Comparison of ENCODE assay signal across 12 cellular contexts in genomic region chr15:48602358-48603122, GRCh38. TPM values are rescaled to one million over a fixed set of nuclear protein-coding genes. Genes with fewer than 3 reads are reported as not detected.
DNase-seq lines count a peak whose midpoint lies in the region; ATAC-seq and TF ChIP-seq lines count a peak whose summit lies in the region.
"Had no signal": no experiment of that assay in that cellular context is flagged by ENCODE, and none has a peak within 500 bp of the region (broad histone marks: within the 10 kb centered on the region; RNA-seq: fewer than 3 reads in every experiment).

No MANE protein-coding gene starts in this region.

- TF ChIP-seq CTCF in brain (conservative IDR thresholded peaks at IDR 0.05), result no peak
- no peak for TF ChIP-seq CTCF in hepatocyte (IDR thresholded peaks at IDR 0.05; ENCODE audit: poor library complexity)

- H3K9ac ChIP-seq in skeletal muscle tissue (ENCODE audit: low read depth in 1 of 3, low read length in 3 of 3), result no peak overlapping the region

- no peaks in the 10 kb centered on the region for H3K79me2 ChIP-seq in hepatocyte

- H3K27me3 ChIP-seq in hepatocyte (no peaks in the 10 kb centered on the region), skeletal muscle tissue (ENCODE audit: control insufficient read depth in 3 of 3, insufficient read depth in 3 of 3, low read length in 3 of 3) (no peaks in the 10 kb centered on the region)

- H3K27me3 Mint-ChIP-seq in brain, result no peaks in the 10 kb centered on the region

- H3K27ac Mint-ChIP-seq in brain, result peak overlapping the region in 3 of 5 experiments; percentile 37 to 84 (median 55)

- ATAC-seq in GM18858 (IDR thresholded peaks at IDR 0.05; ENCODE audit: unreplicated experiment), result no peak

- H3K9me3 ChIP-seq in hepatocyte (ENCODE audit: low read depth) (no peaks in the 10 kb centered on the region), skeletal muscle tissue (ENCODE audit: control insufficient read depth in 3 of 3, low read length in 3 of 3) (no peaks in the 10 kb centered on the region)
- H3K9me3 ChIP-seq: esophagus squamous epithelium had no signal

- peak; percentile 64 for DNase-seq in HS-5 (ENCODE audit: low read depth)
- DNase-seq in hepatocyte (ENCODE audit: low spot score), result no peak
- DNase-seq in NCI-H524 treated with DMSO at 0.1 percent for 48 hours (lab: John Stamatoyannopoulos, UW), result no peak
- DNase-seq in NCI-H1694 (lab: John Stamatoyannopoulos, UW), result no peak
- DNase-seq in NCI-H69 (lab: John Stamatoyannopoulos, UW), result no peak
- DNase-seq: activated naive CD4-positive, alpha-beta T cell treated with anti-CD3 and anti-CD28 coated beads, Interleukin-2, amount 50 U/mL, for 16 hours; DMS153; esophagus squamous epithelium; NCI-H748 treated with DMSO at 0.1 percent for 48 hours had no signal

- H3K9me3 Mint-ChIP-seq in brain, result no peaks in the 10 kb centered on the region

- 89% methylated on average over 4 of the region's 4 CpGs for WGBS in hepatocyte (ENCODE audit: low lambda C conversion rate, missing lambda C conversion rate)

- H3K9me2 ChIP-seq in hepatocyte (replicated peaks; ENCODE audit: insufficient read depth), result no peaks in the 10 kb centered on the region

- H3K4me3 Mint-ChIP-seq in brain, result no peak overlapping the region

- no peaks in the 10 kb centered on the region for H3K36me3 ChIP-seq in hepatocyte (replicated peaks; ENCODE audit: insufficient read depth, low read depth)
- peaks cover 0 to 12% (median 0%) of the 10 kb centered on the region in 3 donors for H3K36me3 ChIP-seq in skeletal muscle tissue (ENCODE audit: control insufficient read depth in 3 of 3, insufficient read depth in 3 of 3, low read length in 3 of 3)

- H3K4me3 ChIP-seq in hepatocyte, result no peak overlapping the region
- H3K4me3 ChIP-seq in skeletal muscle tissue (ENCODE audit: low read length in 3 of 3), result no peak overlapping the region
- H3K4me3 ChIP-seq: esophagus squamous epithelium had no signal

- H3K36me3 Mint-ChIP-seq in brain, result peaks cover 17% of the 10 kb centered on the region

- H4K20me1 ChIP-seq in hepatocyte (ENCODE audit: insufficient read depth, poor library complexity, severe bottlenecking), result no peaks in the 10 kb centered on the region

- H3K27ac ChIP-seq in hepatocyte (peak overlapping the region; percentile 40), skeletal muscle tissue (ENCODE audit: low read depth, low read length) (peak overlapping the region; percentile 41)

- H3K4me2 ChIP-seq in hepatocyte, result no peak overlapping the region

- H3K4me1 ChIP-seq in hepatocyte (ENCODE audit: insufficient read depth) (no peaks in the 10 kb centered on the region), skeletal muscle tissue (ENCODE audit: control insufficient read depth in 3 of 3, insufficient read depth in 3 of 3, low read length in 3 of 3) (peaks cover 0 to 7% (median 6%) of the 10 kb centered on the region in 3 donors)

- no peak overlapping the region for H2AFZ ChIP-seq in hepatocyte

- peaks cover 18% of the 10 kb centered on the region for H3K4me1 Mint-ChIP-seq in brain

RNA-seq across cellular contexts. Expression of gene FBN1, which starts 43.0 kb away (rescaled TPM):
- 5.1 TPM for polyA plus RNA-seq in brain (ENCODE audit: insufficient read depth, low read depth, low replicate concordance)
- total RNA-seq in hepatocyte, result 172 and 199 TPM in 2 replicates
- 69.4 and 76.6 TPM in 2 replicates for polyA plus RNA-seq in hepatocyte
- total RNA-seq in skeletal muscle tissue, result 439 TPM
